9 cellular contexts compared by ENCODE assay signal in genomic region chr14:106442857-106443256, GRCh38.
DNase-seq lines count a peak whose midpoint lies in the region; ATAC-seq and TF ChIP-seq lines count a peak whose summit lies in the region.
"Had no signal": no experiment of that assay in that cellular context is flagged by ENCODE, and none has a peak within 500 bp of the region (broad histone marks: within the 10 kb centered on the region; RNA-seq: fewer than 3 reads in every experiment).

No MANE protein-coding gene starts in this region.

- peaks cover 6% of the 10 kb centered on the region for H3K4me1 Mint-ChIP-seq in activated T-helper 2 cell treated with anti-CD3 and anti-CD28 coated beads, Interferon-gamma antibody, Interleukin-2, Interleukin-4, amounts not matched to agents 10 μg/mL and 5 μg/mL and 100 μg/mL, durations not matched to agents 14 hours and 24 hours and 36 hours (ENCODE audit: low read depth)

- no peaks in the 10 kb centered on the region for H3K9me3 Mint-ChIP-seq in activated T-helper 2 cell treated with anti-CD3 and anti-CD28 coated beads, Interferon-gamma antibody, Interleukin-2, Interleukin-4, amounts not matched to agents 10 μg/mL and 5 μg/mL and 100 μg/mL, durations not matched to agents 14 hours and 24 hours and 36 hours

- TF ChIP-seq POLR2A in sigmoid colon (IDR thresholded peaks at IDR 0.05), result no peak

- H3K27me3 ChIP-seq in Panc1 (ENCODE audit: control insufficient read depth, insufficient read depth, low read length) (no peaks in the 10 kb centered on the region), sigmoid colon (peaks cover 0 to 7% (median 0%) of the 10 kb centered on the region in 3 donors)

- H3K36me3 Mint-ChIP-seq in activated T-helper 2 cell treated with anti-CD3 and anti-CD28 coated beads, Interferon-gamma antibody, Interleukin-2, Interleukin-4, amounts not matched to agents 10 μg/mL and 5 μg/mL and 100 μg/mL, durations not matched to agents 14 hours and 24 hours and 36 hours (ENCODE audit: low read depth), result no peaks in the 10 kb centered on the region

- WGBS in sigmoid colon, 2 donors, result 27 to 38% methylated on average over 7 of the region's 7 CpGs

- H3K36me3 ChIP-seq in Panc1 (ENCODE audit: control insufficient read depth, insufficient read depth, low read length) (no peaks in the 10 kb centered on the region), sigmoid colon (no peaks in the 10 kb centered on the region)

- peaks cover 31% of the 10 kb centered on the region for H3K27me3 Mint-ChIP-seq in activated T-helper 2 cell treated with anti-CD3 and anti-CD28 coated beads, Interferon-gamma antibody, Interleukin-2, Interleukin-4, amounts not matched to agents 10 μg/mL and 5 μg/mL and 100 μg/mL, durations not matched to agents 14 hours and 24 hours and 36 hours (ENCODE audit: low read depth)

- TF ChIP-seq EP300 in sigmoid colon (IDR thresholded peaks at IDR 0.05), result no peak

- CTCF ChIA-PET in Panc1 (lab: Charles Lee), result no interaction called here

- POLR2A ChIA-PET in Panc1 (lab: Charles Lee), result no interaction called here

- intact Hi-C loops in Panc1 (cut with micrococcal nuclease; ENCODE audit: unreplicated experiment) (no loop called here), sigmoid colon (cut with DNase I) (no loop called here)
- intact Hi-C loops in activated T-helper 2 cell treated with anti-CD3 and anti-CD28 coated beads, Interferon-gamma antibody, Interleukin-2, Interleukin-4, amounts not matched to agents 10 μg/mL and 5 μg/mL and 100 μg/mL, durations not matched to agents 14 hours and 24 hours and 36 hours (cut with micrococcal nuclease), result no loop called here

- H3K9me3 ChIP-seq in Panc1 (ENCODE audit: control insufficient read depth, insufficient read depth, low read depth, low read length) (no peaks in the 10 kb centered on the region), sigmoid colon (no peaks in the 10 kb centered on the region)

- H3K4me3 ChIP-seq in Panc1 (ENCODE audit: low read depth in 2 of 2, low read length in 2 of 2) (no peak overlapping the region), sigmoid colon (no peak overlapping the region)

- no peak overlapping the region for H3K27ac ChIP-seq in Panc1 (ENCODE audit: low read length)
- H3K27ac ChIP-seq in sigmoid colon, result no peak overlapping the region
- no peak overlapping the region for H3K27ac ChIP-seq in substantia nigra (ENCODE audit: low read depth, low read length, poor library complexity, severe bottlenecking)

- TF ChIP-seq CTCF in GM13976 (IDR thresholded peaks at IDR 0.05; ENCODE audit: borderline replicate concordance, control extremely low read depth, extremely low read depth, insufficient read depth, missing control alignments) (no peak), Panc1 (IDR thresholded peaks at IDR 0.05) (peak; percentile 35), sigmoid colon (IDR thresholded peaks at IDR 0.05) (no peak)

- no peak overlapping the region for H3K4me3 Mint-ChIP-seq in activated T-helper 2 cell treated with anti-CD3 and anti-CD28 coated beads, Interferon-gamma antibody, Interleukin-2, Interleukin-4, amounts not matched to agents 10 μg/mL and 5 μg/mL and 100 μg/mL, durations not matched to agents 14 hours and 24 hours and 36 hours (ENCODE audit: low read depth)

- no peak overlapping the region for H3K27ac Mint-ChIP-seq in activated T-helper 2 cell treated with anti-CD3 and anti-CD28 coated beads, Interferon-gamma antibody, Interleukin-2, Interleukin-4, amounts not matched to agents 10 μg/mL and 5 μg/mL and 100 μg/mL, durations not matched to agents 14 hours and 24 hours and 36 hours

- H3K4me1 ChIP-seq in Panc1 (ENCODE audit: control insufficient read depth, insufficient read depth, low read length) (no peaks in the 10 kb centered on the region), sigmoid colon (no peaks in the 10 kb centered on the region)

- ATAC-seq in Panc1 (no peak), GM21515 (IDR thresholded peaks at IDR 0.05; ENCODE audit: unreplicated experiment) (no peak), GM21576 (IDR thresholded peaks at IDR 0.05; ENCODE audit: unreplicated experiment) (no peak)

- DNase-seq in GM13976 (ENCODE audit: low spot score) (peak; percentile 19), Panc1 (ENCODE audit: low read depth, low spot score) (no peak), sigmoid colon (no peak), substantia nigra (lab: John Stamatoyannopoulos, UW) (no peak)
- peak; percentile 18 for DNase-seq in activated T-helper 2 cell treated with anti-CD3 and anti-CD28 coated beads, Interferon-gamma antibody, Interleukin-2, Interleukin-4, amounts not matched to agents 10 μg/mL and 5 μg/mL and 100 μg/mL, durations not matched to agents 14 hours and 24 hours and 36 hours (ENCODE audit: low spot score)
- DNase-seq in stimulated activated CD4-positive, alpha-beta T cell treated with anti-CD3 and anti-CD28 coated beads, TNF-alpha, amount 100 ng/mL, for 4 hours (ENCODE audit: low read depth in 3 of 3), result peak in 2 of 3 experiments; percentile 18 to 22
- DNase-seq: NCI-H2081 treated with DMSO at 0.1 percent for 48 hours had no signal

- in situ Hi-C loops in GM13976 (cut with MboI; ENCODE audit: low sequenced_read_pairs, unreplicated experiment) (no loop called here), Panc1 (cut with HindIII; ENCODE audit: low pct_unique_long_range_greater_than_20kb, low sequenced_read_pairs) (no loop called here)

- BruUV-seq in Panc1 (replicated peaks; lab: Mats Ljungman, UMichigan), result no TSS peak

Comparison
In these comparisons a context has a peak if more than half of its experiments do, and no peak if none do; other contexts are left out.
1. DNase-seq: peak in GM13976 (single experiment), activated T-helper 2 cell treated with anti-CD3 and anti-CD28 coated beads, Interferon-gamma antibody, Interleukin-2, Interleukin-4, amounts not matched to agents 10 μg/mL and 5 μg/mL and 100 μg/mL, durations not matched to agents 14 hours and 24 hours and 36 hours (single experiment) and stimulated activated CD4-positive, alpha-beta T cell treated with anti-CD3 and anti-CD28 coated beads, TNF-alpha, amount 100 ng/mL, for 4 hours (2 of 3); none in Panc1 (single experiment), sigmoid colon (single experiment) and substantia nigra (0 of 49).